33 cellular contexts compared by ENCODE assay signal in the genomic region with DNA sequence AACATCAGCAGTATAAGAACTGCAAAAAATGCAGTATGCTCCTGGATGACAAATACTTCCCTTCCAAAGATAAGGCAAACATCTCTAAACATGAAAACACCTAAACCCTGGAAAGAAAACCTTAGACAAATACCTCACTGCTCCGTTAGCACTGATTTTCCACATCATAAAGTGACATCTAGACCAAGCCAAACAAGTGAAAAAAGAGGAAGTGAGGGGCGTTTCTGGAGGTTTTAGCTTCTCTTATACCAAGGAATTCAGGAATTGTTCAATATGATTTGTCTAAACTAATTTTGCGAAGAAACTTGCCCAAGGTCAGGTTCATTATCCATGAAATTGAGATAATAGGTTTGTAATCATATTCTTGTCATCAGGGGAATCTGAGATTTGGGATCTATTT.
"Had no signal": no experiment of that assay in that cellular context is flagged by ENCODE, and none has a peak within 500 bp of the region (broad histone marks: within the 10 kb centered on the region; RNA-seq: fewer than 3 reads in every experiment).

No MANE protein-coding gene starts in this region.

- H3K4me3 Mint-ChIP-seq: activated B cell treated with CpG ODN at 0.5 μM for 24 hours; activated CD8-positive, alpha-beta T cell treated with anti-CD3 and anti-CD28 coated beads for 36 hours; activated naive CD4-positive, alpha-beta T cell treated with anti-CD3 and anti-CD28 coated beads for 36 hours; activated naive CD4-positive, alpha-beta T cell treated with anti-CD3 and anti-CD28 coated beads, Interleukin-2, amount 50 U/mL, for 24 hours; activated naive CD8-positive, alpha-beta T cell treated with anti-CD3 and anti-CD28 coated beads for 36 hours; activated naive CD8-positive, alpha-beta T cell treated with anti-CD3 and anti-CD28 coated beads, Interleukin-2, amount 50 U/mL, for 24 hours; activated T-helper 1 cell treated with anti-CD3 and anti-CD28 coated beads, Interleukin-12 subunit alpha, Interleukin-12 subunit beta, Interleukin-2, Interleukin-4 antibody, amounts not matched to agents 30 ng/mL and 10 ng/mL and 1 ng/mL, durations not matched to agents 14 hours and 24 hours and 36 hours; brain; central memory CD8-positive, alpha-beta T cell; dendritic cell treated with granulocyte-macrophage colony-stimulating factor and Interleukin-4, amounts not matched to agents 40 ng/mL and 50 ng/mL, for 4 days; endodermal cell; T-helper 17 cell; T-helper 2 cell treated with Interferon-gamma antibody and Interleukin-4, amounts not matched to agents 5 μg/mL and 100 μg/mL, for 36 hours had no signal

- DNase-seq: activated B cell treated with CpG ODN at 0.5 μM for 24 hours; activated CD4-positive, alpha-beta T cell treated with anti-CD3 and anti-CD28 coated beads for 48 hours; activated CD4-positive, alpha-beta T cell treated with anti-CD3 and anti-CD28 coated beads, Interleukin-2, amount 50 U/mL, for 1 hour; activated CD4-positive, alpha-beta T cell treated with anti-CD3 and anti-CD28 coated beads, Interleukin-2, amount 50 U/mL, for 48 hours; activated CD8-positive, alpha-beta memory T cell treated with anti-CD3 and anti-CD28 coated beads for 24 hours; activated CD8-positive, alpha-beta T cell treated with anti-CD3 and anti-CD28 coated beads for 36 hours; activated effector memory CD4-positive, alpha-beta T cell treated with anti-CD3 and anti-CD28 coated beads, Interleukin-2, amount 50 U/mL, for 16 hours; activated naive CD4-positive, alpha-beta T cell treated with anti-CD3 and anti-CD28 coated beads for 36 hours; activated naive CD8-positive, alpha-beta T cell treated with anti-CD3 and anti-CD28 coated beads for 36 hours; activated naive CD8-positive, alpha-beta T cell treated with anti-CD3 and anti-CD28 coated beads, Interleukin-2, amount 50 U/mL, for 24 hours; activated T-cell treated with anti-CD3 and anti-CD28 coated beads, Interleukin-2, amount 50 U/mL, for 1 hour; activated T-cell treated with anti-CD3 and anti-CD28 coated beads, Interleukin-2, amount 50 U/mL, for 48 hours; adrenal gland; dorsolateral prefrontal cortex; effector memory CD4-positive, alpha-beta T cell; endodermal cell; foreskin fibroblast; head of caudate nucleus; T-helper 17 cell; T1000; WERI-Rb-1 had no signal

- H3K27ac ChIP-seq: adrenal gland, ascending aorta, breast epithelium, cardiac muscle cell, coronary artery, dorsolateral prefrontal cortex, WERI-Rb-1 had no signal

- FAIRE-seq: frontal cortex had no signal

- H3K27me3 Mint-ChIP-seq: dendritic cell treated with granulocyte-macrophage colony-stimulating factor and Interleukin-4, amounts not matched to agents 40 ng/mL and 50 ng/mL, for 4 days had no signal

- H3K36me3 Mint-ChIP-seq: activated naive CD4-positive, alpha-beta T cell treated with anti-CD3 and anti-CD28 coated beads, Interleukin-2, amount 50 U/mL, for 24 hours; activated naive CD8-positive, alpha-beta T cell treated with anti-CD3 and anti-CD28 coated beads for 36 hours; brain had no signal

- H3K27ac Mint-ChIP-seq: activated B cell treated with CpG ODN at 0.5 μM for 24 hours; activated CD8-positive, alpha-beta T cell treated with anti-CD3 and anti-CD28 coated beads for 36 hours; activated naive CD4-positive, alpha-beta T cell treated with anti-CD3 and anti-CD28 coated beads for 36 hours; activated naive CD4-positive, alpha-beta T cell treated with anti-CD3 and anti-CD28 coated beads, Interleukin-2, amount 50 U/mL, for 24 hours; activated naive CD8-positive, alpha-beta T cell treated with anti-CD3 and anti-CD28 coated beads for 36 hours; activated naive CD8-positive, alpha-beta T cell treated with anti-CD3 and anti-CD28 coated beads, Interleukin-2, amount 50 U/mL, for 24 hours; activated T-helper 1 cell treated with anti-CD3 and anti-CD28 coated beads, Interleukin-12 subunit alpha, Interleukin-12 subunit beta, Interleukin-2, Interleukin-4 antibody, amounts not matched to agents 30 ng/mL and 10 ng/mL and 1 ng/mL, durations not matched to agents 14 hours and 24 hours and 36 hours; activated T-helper 2 cell treated with anti-CD3 and anti-CD28 coated beads, Interferon-gamma antibody, Interleukin-2, Interleukin-4, amounts not matched to agents 10 μg/mL and 5 μg/mL and 100 μg/mL, durations not matched to agents 14 hours and 24 hours and 36 hours; brain; dendritic cell treated with granulocyte-macrophage colony-stimulating factor and Interleukin-4, amounts not matched to agents 40 ng/mL and 50 ng/mL, for 4 days; endodermal cell; T-helper 17 cell; T-helper 2 cell treated with Interferon-gamma antibody and Interleukin-4, amounts not matched to agents 5 μg/mL and 100 μg/mL, for 36 hours had no signal

- H3K9me3 Mint-ChIP-seq: activated B cell treated with CpG ODN at 0.5 μM for 24 hours; activated CD8-positive, alpha-beta T cell treated with anti-CD3 and anti-CD28 coated beads for 36 hours; activated naive CD4-positive, alpha-beta T cell treated with anti-CD3 and anti-CD28 coated beads for 36 hours; activated naive CD4-positive, alpha-beta T cell treated with anti-CD3 and anti-CD28 coated beads, Interleukin-2, amount 50 U/mL, for 24 hours; activated naive CD8-positive, alpha-beta T cell treated with anti-CD3 and anti-CD28 coated beads for 36 hours; activated naive CD8-positive, alpha-beta T cell treated with anti-CD3 and anti-CD28 coated beads, Interleukin-2, amount 50 U/mL, for 24 hours; activated T-helper 1 cell treated with anti-CD3 and anti-CD28 coated beads, Interleukin-12 subunit alpha, Interleukin-12 subunit beta, Interleukin-2, Interleukin-4 antibody, amounts not matched to agents 30 ng/mL and 10 ng/mL and 1 ng/mL, durations not matched to agents 14 hours and 24 hours and 36 hours; activated T-helper 2 cell treated with anti-CD3 and anti-CD28 coated beads, Interferon-gamma antibody, Interleukin-2, Interleukin-4, amounts not matched to agents 10 μg/mL and 5 μg/mL and 100 μg/mL, durations not matched to agents 14 hours and 24 hours and 36 hours; central memory CD8-positive, alpha-beta T cell; dendritic cell treated with granulocyte-macrophage colony-stimulating factor and Interleukin-4, amounts not matched to agents 40 ng/mL and 50 ng/mL, for 4 days; endodermal cell; T-helper 2 cell treated with Interferon-gamma antibody and Interleukin-4, amounts not matched to agents 5 μg/mL and 100 μg/mL, for 36 hours had no signal

- H3K4me1 Mint-ChIP-seq: activated B cell treated with CpG ODN at 0.5 μM for 24 hours; activated naive CD4-positive, alpha-beta T cell treated with anti-CD3 and anti-CD28 coated beads, Interleukin-2, amount 50 U/mL, for 24 hours; activated naive CD8-positive, alpha-beta T cell treated with anti-CD3 and anti-CD28 coated beads for 36 hours; activated naive CD8-positive, alpha-beta T cell treated with anti-CD3 and anti-CD28 coated beads, Interleukin-2, amount 50 U/mL, for 24 hours; brain; central memory CD8-positive, alpha-beta T cell; endodermal cell; T-helper 17 cell had no signal
